In the genomic region with DNA sequence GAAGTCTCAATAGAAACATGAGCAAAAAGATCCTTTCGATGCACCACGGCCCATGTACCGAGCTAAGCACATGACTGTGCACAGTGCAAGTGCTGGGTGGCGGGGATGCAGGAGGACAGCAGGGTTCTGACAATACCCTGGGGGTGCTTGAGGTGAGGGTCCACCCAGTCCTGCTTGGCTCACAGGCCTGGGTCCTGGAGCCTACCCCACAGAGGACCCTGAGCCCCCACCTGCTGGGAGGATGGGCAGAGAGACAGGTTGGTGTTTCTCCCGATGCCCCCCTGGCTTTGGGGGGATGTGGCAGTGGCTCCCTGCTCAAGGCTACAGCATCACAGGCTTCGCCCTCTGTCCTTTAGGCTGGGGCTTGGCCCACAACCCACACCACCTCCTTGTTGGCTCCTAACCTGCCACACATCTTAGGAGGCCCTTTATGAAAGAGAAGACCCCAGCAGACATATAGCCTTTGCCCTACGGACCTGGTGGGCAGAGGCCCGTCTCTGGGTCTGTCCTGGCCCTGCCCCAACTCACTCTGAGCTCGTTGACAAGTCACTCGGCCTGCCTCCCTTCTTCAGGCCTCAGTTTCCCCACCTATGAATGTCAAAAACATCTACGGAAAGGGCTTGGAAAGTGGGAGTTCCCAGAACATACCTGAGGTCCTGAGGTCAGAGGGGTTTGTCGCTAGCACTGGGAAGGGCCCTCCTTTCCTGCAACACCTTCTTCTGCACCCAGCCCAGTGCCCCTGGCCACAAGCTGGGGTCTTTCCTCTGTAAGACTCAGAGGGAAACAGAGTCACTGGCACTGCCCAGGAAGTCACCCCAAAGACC, we compare ENCODE assay signal across 1 cellular context.
TF ChIP-seq lines count a peak whose summit lies in the region.

No MANE protein-coding gene starts in this region.

TF ChIP-seq in WTC11, 78 proteins besides CTCF, POLR2A, EP300 and RAD21 (continued from another document):
- TF ChIP-seq, protein P1, sequence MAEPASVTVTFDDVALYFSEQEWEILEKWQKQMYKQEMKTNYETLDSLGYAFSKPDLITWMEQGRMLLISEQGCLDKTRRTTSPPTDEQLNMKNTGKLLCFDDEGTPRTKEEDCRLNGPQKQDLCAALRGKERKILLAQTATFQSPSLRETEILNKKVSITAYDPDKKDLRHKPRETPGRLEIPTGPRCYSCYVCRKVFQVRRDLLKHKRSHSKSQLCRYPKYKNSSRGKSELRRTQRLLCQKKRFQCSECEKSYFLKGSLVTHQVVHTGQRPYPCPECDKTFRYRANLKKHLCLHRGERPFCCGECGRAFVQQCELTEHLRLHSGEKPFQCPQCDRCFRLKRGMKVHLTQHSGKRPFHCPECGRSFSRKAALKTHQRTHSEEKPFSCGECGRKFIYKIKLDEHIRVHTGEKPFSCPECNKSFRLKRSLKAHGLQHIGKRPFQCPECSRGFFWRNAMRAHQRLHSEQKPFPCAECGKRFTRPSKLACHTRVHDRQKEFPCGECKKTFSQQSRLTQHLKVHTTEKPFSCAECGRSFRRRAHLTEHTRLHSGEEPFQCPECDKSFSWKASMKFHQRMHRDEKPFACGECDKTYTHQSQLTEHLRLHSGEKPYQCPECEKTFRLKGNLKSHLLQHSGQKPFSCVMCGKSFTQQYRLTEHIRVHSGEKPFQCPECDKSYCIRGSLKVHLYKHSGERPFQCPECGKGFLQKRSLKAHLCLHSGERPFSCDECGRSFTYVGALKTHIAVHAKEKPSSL (CRISPR knock-in tag; conservative IDR thresholded peaks at IDR 0.05) = no peak
- no peak for TF ChIP-seq ZNF138 (CRISPR knock-in tag; conservative IDR thresholded peaks at IDR 0.05)
- no peak for TF ChIP-seq ETV6 (CRISPR knock-in tag; IDR thresholded peaks at IDR 0.05)
- TF ChIP-seq, protein P2, sequence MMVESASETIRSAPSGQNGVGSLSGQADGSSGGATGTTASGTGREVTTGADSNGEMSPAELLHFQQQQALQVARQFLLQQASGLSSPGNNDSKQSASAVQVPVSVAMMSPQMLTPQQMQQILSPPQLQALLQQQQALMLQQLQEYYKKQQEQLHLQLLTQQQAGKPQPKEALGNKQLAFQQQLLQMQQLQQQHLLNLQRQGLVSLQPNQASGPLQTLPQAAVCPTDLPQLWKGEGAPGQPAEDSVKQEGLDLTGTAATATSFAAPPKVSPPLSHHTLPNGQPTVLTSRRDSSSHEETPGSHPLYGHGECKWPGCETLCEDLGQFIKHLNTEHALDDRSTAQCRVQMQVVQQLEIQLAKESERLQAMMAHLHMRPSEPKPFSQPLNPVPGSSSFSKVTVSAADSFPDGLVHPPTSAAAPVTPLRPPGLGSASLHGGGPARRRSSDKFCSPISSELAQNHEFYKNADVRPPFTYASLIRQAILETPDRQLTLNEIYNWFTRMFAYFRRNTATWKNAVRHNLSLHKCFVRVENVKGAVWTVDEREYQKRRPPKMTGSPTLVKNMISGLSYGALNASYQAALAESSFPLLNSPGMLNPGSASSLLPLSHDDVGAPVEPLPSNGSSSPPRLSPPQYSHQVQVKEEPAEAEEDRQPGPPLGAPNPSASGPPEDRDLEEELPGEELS (CRISPR knock-in tag; IDR thresholded peaks at IDR 0.05) = no peak
- TF ChIP-seq ESRRA (CRISPR knock-in tag; IDR thresholded peaks at IDR 0.05; ENCODE audit: borderline replicate concordance) = no peak
- no peak for TF ChIP-seq ZNF219 (CRISPR knock-in tag; IDR thresholded peaks at IDR 0.05; ENCODE audit: borderline replicate concordance)
- TF ChIP-seq, protein P3, sequence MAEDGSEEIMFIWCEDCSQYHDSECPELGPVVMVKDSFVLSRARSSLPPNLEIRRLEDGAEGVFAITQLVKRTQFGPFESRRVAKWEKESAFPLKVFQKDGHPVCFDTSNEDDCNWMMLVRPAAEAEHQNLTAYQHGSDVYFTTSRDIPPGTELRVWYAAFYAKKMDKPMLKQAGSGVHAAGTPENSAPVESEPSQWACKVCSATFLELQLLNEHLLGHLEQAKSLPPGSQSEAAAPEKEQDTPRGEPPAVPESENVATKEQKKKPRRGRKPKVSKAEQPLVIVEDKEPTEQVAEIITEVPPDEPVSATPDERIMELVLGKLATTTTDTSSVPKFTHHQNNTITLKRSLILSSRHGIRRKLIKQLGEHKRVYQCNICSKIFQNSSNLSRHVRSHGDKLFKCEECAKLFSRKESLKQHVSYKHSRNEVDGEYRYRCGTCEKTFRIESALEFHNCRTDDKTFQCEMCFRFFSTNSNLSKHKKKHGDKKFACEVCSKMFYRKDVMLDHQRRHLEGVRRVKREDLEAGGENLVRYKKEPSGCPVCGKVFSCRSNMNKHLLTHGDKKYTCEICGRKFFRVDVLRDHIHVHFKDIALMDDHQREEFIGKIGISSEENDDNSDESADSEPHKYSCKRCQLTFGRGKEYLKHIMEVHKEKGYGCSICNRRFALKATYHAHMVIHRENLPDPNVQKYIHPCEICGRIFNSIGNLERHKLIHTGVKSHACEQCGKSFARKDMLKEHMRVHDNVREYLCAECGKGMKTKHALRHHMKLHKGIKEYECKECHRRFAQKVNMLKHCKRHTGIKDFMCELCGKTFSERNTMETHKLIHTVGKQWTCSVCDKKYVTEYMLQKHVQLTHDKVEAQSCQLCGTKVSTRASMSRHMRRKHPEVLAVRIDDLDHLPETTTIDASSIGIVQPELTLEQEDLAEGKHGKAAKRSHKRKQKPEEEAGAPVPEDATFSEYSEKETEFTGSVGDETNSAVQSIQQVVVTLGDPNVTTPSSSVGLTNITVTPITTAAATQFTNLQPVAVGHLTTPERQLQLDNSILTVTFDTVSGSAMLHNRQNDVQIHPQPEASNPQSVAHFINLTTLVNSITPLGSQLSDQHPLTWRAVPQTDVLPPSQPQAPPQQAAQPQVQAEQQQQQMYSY (CRISPR knock-in tag; IDR thresholded peaks at IDR 0.05) = no peak
